In the genomic region with DNA sequence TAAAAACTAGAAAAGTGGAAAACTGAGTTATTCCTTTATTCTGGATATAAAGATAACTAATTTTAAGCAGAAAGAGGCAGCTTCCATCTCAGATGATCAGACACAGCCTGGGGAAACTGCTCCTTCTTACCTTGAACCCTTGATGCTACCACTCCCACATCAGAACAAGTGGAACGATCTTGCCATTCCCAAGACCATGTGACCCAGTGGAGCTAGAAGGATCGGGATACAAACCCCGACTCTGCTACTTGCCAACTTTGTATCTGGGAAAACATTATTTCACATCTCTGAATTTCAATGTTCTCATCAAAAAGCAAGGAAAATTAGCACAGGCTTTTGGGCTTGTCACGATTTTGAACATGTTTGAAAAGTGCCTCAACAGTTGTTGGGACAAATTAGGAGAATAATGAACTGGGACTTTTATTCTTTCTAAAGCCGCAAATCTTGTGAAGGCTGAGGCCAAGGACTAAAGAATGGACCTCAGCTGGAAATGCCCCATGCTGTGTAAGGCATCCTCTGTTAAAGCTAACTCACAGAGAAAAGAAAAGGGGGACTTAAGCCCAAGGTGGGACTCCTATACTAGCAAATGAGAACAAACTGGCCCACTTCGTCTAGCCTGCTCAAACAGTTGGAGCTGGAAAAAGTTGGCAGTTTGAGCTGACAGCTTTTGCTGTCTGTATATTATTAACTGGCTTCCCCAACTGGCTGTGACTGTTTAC, we compare ENCODE assay signal across 19 cellular contexts.
DNase-seq lines count a peak whose midpoint lies in the region; ATAC-seq and TF ChIP-seq lines count a peak whose summit lies in the region.
"Had no signal": no experiment of that assay in that cellular context is flagged by ENCODE, and none has a peak within 500 bp of the region (broad histone marks: within the 10 kb centered on the region; RNA-seq: fewer than 3 reads in every experiment).

No MANE protein-coding gene starts in this region.

- H3K79me2 ChIP-seq in trophoblast cell (ENCODE audit: control insufficient read depth, insufficient read depth, low read length, poor library complexity) = peaks cover 2% of the 10 kb centered on the region
- H3K79me2 ChIP-seq in GM23248 (ENCODE audit: insufficient read depth) = no peaks in the 10 kb centered on the region

- no peaks in the 10 kb centered on the region for H3F3A ChIP-seq in GM23248 (ENCODE audit: insufficient read depth)

- H3K23ac ChIP-seq in trophoblast cell (ENCODE audit: low read length) = no peak overlapping the region

- H3K18ac ChIP-seq in trophoblast cell (ENCODE audit: low read length) = no peak overlapping the region

- H2BK5ac ChIP-seq in trophoblast cell (ENCODE audit: low read depth, low read length, poor library complexity) = peak overlapping the region; percentile 57

- no peaks in the 10 kb centered on the region for H4K20me1 ChIP-seq in GM23248 (ENCODE audit: insufficient read depth)

- no peaks in the 10 kb centered on the region for H3K27me3 ChIP-seq in H7 (ENCODE audit: control insufficient read depth, insufficient read depth, low read length)
- H3K27me3 ChIP-seq in iPS-18a (ENCODE audit: control insufficient read depth, insufficient read depth, low read length) = no peaks in the 10 kb centered on the region
- no peaks in the 10 kb centered on the region for H3K27me3 ChIP-seq in trophoblast cell (ENCODE audit: insufficient read depth, low read length)
- H3K27me3 ChIP-seq in GM23248 (replicated peaks; ENCODE audit: insufficient read depth) = no peaks in the 10 kb centered on the region
- H3K27me3 ChIP-seq: BE2C, Peyer's patch, SJCRH30 had no signal

- H3K4me1 Mint-ChIP-seq in stimulated activated memory B cell treated with anti-CD40 and anti-IgM and Interleukin-4, amounts not matched to agents 10 μg/mL and 1 μg/mL and 100 μg/mL, for 72 hours = no peaks in the 10 kb centered on the region

- TF ChIP-seq CTCF in choroid plexus epithelial cell (conservative IDR thresholded peaks at IDR 0.05; ENCODE audit: low read depth, low read length) = no peak

- peak overlapping the region; percentile 68 for H2BK120ac ChIP-seq in trophoblast cell (ENCODE audit: insufficient read depth, low read length, poor library complexity)

- H3K79me1 ChIP-seq in trophoblast cell (ENCODE audit: low read length) = peaks cover 12% of the 10 kb centered on the region

- H3K9me3 Mint-ChIP-seq in stimulated activated memory B cell treated with anti-CD40 and anti-IgM and Interleukin-4, amounts not matched to agents 10 μg/mL and 1 μg/mL and 100 μg/mL, for 72 hours = no peaks in the 10 kb centered on the region

- WGBS in trophoblast cell (ENCODE audit: extremely low coverage, insufficient coverage, insufficient read length) = no CpG with 5 or more reads among the region's 6 CpGs
- 33 to 35% methylated on average over 6 of the region's 6 CpGs for whole genome bisulfite sequencing in GM23248 (ENCODE audit: low coverage in 1 of 2, low lambda C conversion rate in 2 of 2, missing lambda C conversion rate in 2 of 2), 2 experiments

- H3K27me3 Mint-ChIP-seq in stimulated activated memory B cell treated with anti-CD40 and anti-IgM and Interleukin-4, amounts not matched to agents 10 μg/mL and 1 μg/mL and 100 μg/mL, for 72 hours = no peaks in the 10 kb centered on the region

- H3K9me2 ChIP-seq in GM23248 (ENCODE audit: insufficient read depth) = no peaks in the 10 kb centered on the region

- DNase-seq in H7 = peak; percentile 2
- peak; percentile 14 for DNase-seq in choroid plexus epithelial cell (ENCODE audit: low read depth)
- no peak for DNase-seq in trophoblast cell
- no peak for DNase-seq in GM23248
- DNase-seq: BE2C, DMS79, KG1, NCI-H1092, NCI-H146, NCI-H2029, NCI-H524 treated with DMSO at 0.1 percent for 48 hours, Peyer's patch, SJCRH30 had no signal

- H3K4me2 ChIP-seq in trophoblast cell (ENCODE audit: low read length) = no peak overlapping the region
- H3K4me2 ChIP-seq in GM23248 (ENCODE audit: unreplicated experiment) = no peak overlapping the region
- H3K4me2 ChIP-seq: A549 had no signal

- H4K8ac ChIP-seq in trophoblast cell (ENCODE audit: low read depth, low read length) = no peak overlapping the region

- H3K14ac ChIP-seq in trophoblast cell (ENCODE audit: low read length) = peak overlapping the region; percentile 35

- no peak overlapping the region for H4K12ac ChIP-seq in trophoblast cell (ENCODE audit: low read depth, low read length)

- no peak for ATAC-seq in GM21528 (IDR thresholded peaks at IDR 0.05; ENCODE audit: low FRiP score, unreplicated experiment)
- ATAC-seq in stimulated activated memory B cell treated with anti-CD40 and anti-IgM and Interleukin-4, amounts not matched to agents 10 μg/mL and 1 μg/mL and 100 μg/mL, for 72 hours = no peak
- ATAC-seq: A549 had no signal

- H2AFZ ChIP-seq in trophoblast cell (ENCODE audit: insufficient read depth, low read length, poor library complexity) (no peak overlapping the region), GM23248 (no peak overlapping the region)

- no peak overlapping the region for H3K4ac ChIP-seq in trophoblast cell (ENCODE audit: low read depth, low read length)

- H3K4me3 Mint-ChIP-seq in stimulated activated memory B cell treated with anti-CD40 and anti-IgM and Interleukin-4, amounts not matched to agents 10 μg/mL and 1 μg/mL and 100 μg/mL, for 72 hours = no peak overlapping the region

- H4K91ac ChIP-seq in trophoblast cell (ENCODE audit: low read depth, low read length) = peak overlapping the region; percentile 69

- H3K9ac ChIP-seq in iPS-18a (ENCODE audit: low read length) = no peak overlapping the region
- H3K9ac ChIP-seq in trophoblast cell (ENCODE audit: low read length) = no peak overlapping the region
- no peak overlapping the region for H3K9ac ChIP-seq in GM23248

- H3K36me3 Mint-ChIP-seq in stimulated activated memory B cell treated with anti-CD40 and anti-IgM and Interleukin-4, amounts not matched to agents 10 μg/mL and 1 μg/mL and 100 μg/mL, for 72 hours = no peaks in the 10 kb centered on the region

- peaks cover 32% of the 10 kb centered on the region for H3K4me1 ChIP-seq in iPS-18a (ENCODE audit: control insufficient read depth, low read depth, low read length)
- peaks cover 0 to 6% of the 10 kb centered on the region in 2 experiments for H3K4me1 ChIP-seq in trophoblast cell (ENCODE audit: control insufficient read depth in 1 of 2, insufficient read depth in 2 of 2, low read length in 2 of 2)
- H3K4me1 ChIP-seq in GM23248 (ENCODE audit: insufficient read depth) = no peaks in the 10 kb centered on the region
- H3K4me1 ChIP-seq: A549, Peyer's patch, SJCRH30 had no signal

- in situ Hi-C loops in GM23248 (cut with MboI) = no loop called here

- peak overlapping the region; percentile 97 for H2BK12ac ChIP-seq in trophoblast cell (ENCODE audit: low read length)

- no peak overlapping the region for H3K27ac Mint-ChIP-seq in stimulated activated memory B cell treated with anti-CD40 and anti-IgM and Interleukin-4, amounts not matched to agents 10 μg/mL and 1 μg/mL and 100 μg/mL, for 72 hours

- H3K4me3 ChIP-seq in H7 (ENCODE audit: insufficient read depth, low read depth, low read length) (no peak overlapping the region), choroid plexus epithelial cell (ENCODE audit: low read depth, low read length) (no peak overlapping the region), iPS-18a (ENCODE audit: low read length) (peak overlapping the region; percentile 30), trophoblast cell (ENCODE audit: low read depth, low read length) (no peak overlapping the region), GM23248 (no peak overlapping the region)
- H3K4me3 ChIP-seq: A549, HAP-1, Peyer's patch, SJCRH30 had no signal

- H3K9me3 ChIP-seq in iPS-18a (ENCODE audit: control insufficient read depth, low read depth, low read length) (no peaks in the 10 kb centered on the region), trophoblast cell (ENCODE audit: insufficient read depth, low read depth, low read length) (no peaks in the 10 kb centered on the region), GM23248 (ENCODE audit: low read depth) (no peaks in the 10 kb centered on the region)
- H3K9me3 ChIP-seq: A549, BE2C, HAP-1, Peyer's patch, SJCRH30 had no signal

- H3K36me3 ChIP-seq in H7 (replicated peaks; ENCODE audit: control insufficient read depth, insufficient read depth, low read length) (no peaks in the 10 kb centered on the region), iPS-18a (ENCODE audit: control insufficient read depth, low read depth, low read length) (no peaks in the 10 kb centered on the region), trophoblast cell (ENCODE audit: control insufficient read depth in 1 of 2, insufficient read depth in 2 of 2, low read length in 2 of 2) (no peaks in the 10 kb centered on the region), GM23248 (ENCODE audit: low read depth) (no peaks in the 10 kb centered on the region)
- H3K36me3 ChIP-seq: BE2C, HAP-1, Peyer's patch, SJCRH30 had no signal

- H3K27ac ChIP-seq in iPS-18a (ENCODE audit: low read length) (no peak overlapping the region), trophoblast cell (ENCODE audit: low read depth, low read length) (peak overlapping the region; percentile 31), GM23248 (no peak overlapping the region)
- H3K27ac ChIP-seq: A549, HL-60, Peyer's patch, SJCRH30 had no signal

- no peak overlapping the region for H2AK5ac ChIP-seq in trophoblast cell (ENCODE audit: low read length)

Comparison
In these comparisons a context has a peak if more than half of its experiments do, and no peak if none do; other contexts are left out.
1. DNase-seq: peak in H7 (single experiment) and choroid plexus epithelial cell (single experiment); none in trophoblast cell (0 of 2) and GM23248 (single experiment).